In the genomic region with DNA sequence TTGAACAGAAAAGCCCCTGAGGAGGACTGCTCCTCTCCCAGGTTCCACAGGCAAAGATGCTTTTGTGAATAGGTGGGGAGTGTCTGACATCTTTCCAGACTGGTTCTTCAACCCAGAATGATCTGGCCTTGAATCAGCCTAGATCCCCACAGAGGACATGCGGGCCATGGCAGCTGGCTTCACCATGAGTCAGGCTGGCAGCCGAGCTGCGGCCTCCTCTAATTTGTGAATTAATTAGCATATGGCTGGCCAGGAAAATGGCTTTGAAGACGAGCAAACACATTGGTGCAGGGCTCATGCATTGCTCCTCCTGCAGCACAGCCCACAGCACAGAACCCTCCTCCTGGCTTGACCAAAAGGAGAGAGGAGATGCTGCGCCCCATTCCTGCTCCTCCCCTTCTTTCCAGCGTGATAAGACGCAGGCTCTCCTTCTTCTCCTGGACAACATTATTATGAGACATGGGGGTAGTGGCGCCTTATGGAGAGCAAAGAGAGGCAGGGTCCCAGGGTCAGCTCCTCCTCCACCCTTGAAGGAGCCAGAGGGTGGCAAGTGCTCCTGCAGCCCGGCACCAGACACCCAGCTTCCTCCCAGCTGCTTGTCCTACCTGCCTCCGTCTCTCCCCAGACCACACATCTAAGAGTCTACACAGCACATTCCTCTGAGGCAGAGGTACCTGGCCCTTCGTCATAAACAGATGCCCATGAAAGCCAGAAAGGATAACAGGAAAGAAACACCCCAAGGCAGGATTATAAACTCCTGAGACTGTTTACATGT, we compare ENCODE assay signal across 1 cellular context.
TF ChIP-seq lines count a peak whose summit lies in the region.

No MANE protein-coding gene starts in this region.

TF ChIP-seq in GM23338, 12 proteins besides CTCF, POLR2A, EP300 and RAD21 (continued from another document):
- TF ChIP-seq, protein P1, sequence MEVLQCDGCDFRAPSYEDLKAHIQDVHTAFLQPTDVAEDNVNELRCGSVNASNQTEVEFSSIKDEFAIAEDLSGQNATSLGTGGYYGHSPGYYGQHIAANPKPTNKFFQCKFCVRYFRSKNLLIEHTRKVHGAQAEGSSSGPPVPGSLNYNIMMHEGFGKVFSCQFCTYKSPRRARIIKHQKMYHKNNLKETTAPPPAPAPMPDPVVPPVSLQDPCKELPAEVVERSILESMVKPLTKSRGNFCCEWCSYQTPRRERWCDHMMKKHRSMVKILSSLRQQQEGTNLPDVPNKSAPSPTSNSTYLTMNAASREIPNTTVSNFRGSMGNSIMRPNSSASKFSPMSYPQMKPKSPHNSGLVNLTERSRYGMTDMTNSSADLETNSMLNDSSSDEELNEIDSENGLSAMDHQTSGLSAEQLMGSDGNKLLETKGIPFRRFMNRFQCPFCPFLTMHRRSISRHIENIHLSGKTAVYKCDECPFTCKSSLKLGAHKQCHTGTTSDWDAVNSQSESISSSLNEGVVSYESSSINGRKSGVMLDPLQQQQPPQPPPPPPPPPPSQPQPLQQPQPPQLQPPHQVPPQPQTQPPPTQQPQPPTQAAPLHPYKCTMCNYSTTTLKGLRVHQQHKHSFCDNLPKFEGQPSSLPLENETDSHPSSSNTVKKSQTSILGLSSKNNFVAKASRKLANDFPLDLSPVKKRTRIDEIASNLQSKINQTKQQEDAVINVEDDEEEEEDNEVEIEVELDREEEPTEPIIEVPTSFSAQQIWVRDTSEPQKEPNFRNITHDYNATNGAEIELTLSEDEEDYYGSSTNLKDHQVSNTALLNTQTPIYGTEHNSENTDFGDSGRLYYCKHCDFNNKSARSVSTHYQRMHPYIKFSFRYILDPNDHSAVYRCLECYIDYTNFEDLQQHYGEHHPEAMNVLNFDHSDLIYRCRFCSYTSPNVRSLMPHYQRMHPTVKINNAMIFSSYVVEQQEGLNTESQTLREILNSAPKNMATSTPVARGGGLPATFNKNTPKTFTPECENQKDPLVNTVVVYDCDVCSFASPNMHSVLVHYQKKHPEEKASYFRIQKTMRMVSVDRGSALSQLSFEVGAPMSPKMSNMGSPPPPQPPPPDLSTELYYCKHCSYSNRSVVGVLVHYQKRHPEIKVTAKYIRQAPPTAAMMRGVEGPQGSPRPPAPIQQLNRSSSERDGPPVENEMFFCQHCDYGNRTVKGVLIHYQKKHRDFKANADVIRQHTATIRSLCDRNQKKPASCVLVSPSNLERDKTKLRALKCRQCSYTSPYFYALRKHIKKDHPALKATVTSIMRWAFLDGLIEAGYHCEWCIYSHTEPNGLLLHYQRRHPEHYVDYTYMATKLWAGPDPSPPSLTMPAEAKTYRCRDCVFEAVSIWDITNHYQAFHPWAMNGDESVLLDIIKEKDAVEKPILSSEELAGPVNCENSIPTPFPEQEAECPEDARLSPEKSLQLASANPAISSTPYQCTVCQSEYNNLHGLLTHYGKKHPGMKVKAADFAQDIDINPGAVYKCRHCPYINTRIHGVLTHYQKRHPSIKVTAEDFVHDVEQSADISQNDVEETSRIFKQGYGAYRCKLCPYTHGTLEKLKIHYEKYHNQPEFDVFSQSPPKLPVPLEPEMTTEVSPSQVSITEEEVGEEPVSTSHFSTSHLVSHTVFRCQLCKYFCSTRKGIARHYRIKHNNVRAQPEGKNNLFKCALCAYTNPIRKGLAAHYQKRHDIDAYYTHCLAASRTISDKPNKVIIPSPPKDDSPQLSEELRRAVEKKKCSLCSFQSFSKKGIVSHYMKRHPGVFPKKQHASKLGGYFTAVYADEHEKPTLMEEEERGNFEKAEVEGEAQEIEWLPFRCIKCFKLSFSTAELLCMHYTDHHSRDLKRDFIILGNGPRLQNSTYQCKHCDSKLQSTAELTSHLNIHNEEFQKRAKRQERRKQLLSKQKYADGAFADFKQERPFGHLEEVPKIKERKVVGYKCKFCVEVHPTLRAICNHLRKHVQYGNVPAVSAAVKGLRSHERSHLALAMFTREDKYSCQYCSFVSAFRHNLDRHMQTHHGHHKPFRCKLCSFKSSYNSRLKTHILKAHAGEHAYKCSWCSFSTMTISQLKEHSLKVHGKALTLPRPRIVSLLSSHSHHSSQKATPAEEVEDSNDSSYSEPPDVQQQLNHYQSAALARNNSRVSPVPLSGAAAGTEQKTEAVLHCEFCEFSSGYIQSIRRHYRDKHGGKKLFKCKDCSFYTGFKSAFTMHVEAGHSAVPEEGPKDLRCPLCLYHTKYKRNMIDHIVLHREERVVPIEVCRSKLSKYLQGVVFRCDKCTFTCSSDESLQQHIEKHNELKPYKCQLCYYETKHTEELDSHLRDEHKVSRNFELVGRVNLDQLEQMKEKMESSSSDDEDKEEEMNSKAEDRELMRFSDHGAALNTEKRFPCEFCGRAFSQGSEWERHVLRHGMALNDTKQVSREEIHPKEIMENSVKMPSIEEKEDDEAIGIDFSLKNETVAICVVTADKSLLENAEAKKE (CRISPR knock-in tag; IDR thresholded peaks at IDR 0.05) = no peak
- no peak for TF ChIP-seq POLR2AphosphoS5 (IDR thresholded peaks at IDR 0.05; ENCODE audit: low read depth)
- no peak for TF ChIP-seq EZH2 (IDR thresholded peaks at IDR 0.05; ENCODE audit: low read depth, unreplicated experiment)
